1 cellular context compared by ENCODE assay signal in the genomic region with DNA sequence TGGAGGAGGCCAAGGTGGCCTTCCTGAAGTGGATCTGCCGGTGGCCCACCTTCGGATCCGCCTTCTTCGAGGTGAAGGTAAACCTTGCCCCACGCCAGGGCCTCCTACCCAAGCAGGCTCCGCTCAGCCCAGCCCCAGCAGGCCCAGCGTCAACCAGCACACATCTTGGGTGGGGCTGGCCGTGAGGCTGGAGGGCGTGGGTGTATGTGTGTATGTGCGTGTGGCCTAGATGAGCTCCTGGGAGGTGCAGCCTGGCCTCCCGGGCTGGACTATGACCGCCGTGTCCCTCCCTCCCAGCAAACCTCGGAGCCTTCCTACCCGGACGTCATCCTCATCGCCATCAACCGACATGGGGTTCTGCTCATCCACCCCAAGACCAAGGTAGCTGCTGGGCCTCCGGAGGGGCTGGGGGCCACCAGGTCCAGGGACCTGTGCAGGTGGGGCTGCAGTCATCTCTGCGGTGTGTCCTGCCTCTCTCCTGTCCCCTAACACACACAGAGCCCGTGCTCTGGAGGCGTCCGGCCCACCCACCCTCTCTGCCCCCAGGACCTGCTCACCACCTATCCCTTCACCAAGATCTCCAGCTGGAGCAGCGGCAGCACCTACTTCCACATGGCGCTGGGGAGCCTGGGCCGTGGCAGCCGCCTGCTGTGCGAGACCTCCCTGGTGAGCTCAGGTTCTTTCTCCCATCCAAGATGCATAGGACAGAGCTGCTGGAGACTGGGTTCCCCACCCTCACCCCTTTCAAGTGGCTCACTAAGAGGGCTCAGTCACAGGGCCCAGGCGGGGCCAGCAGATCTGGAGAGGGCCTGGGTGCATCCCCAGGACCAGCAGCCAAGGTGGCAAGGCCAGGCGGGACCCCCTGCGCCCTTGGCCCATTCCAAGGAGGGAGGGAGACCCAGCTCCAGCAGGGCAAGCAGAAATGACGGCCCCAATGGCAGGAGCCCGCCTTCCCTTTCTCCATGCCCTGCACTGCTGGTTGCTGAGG.
TF ChIP-seq lines count a peak whose summit lies in the region.

No MANE protein-coding gene starts in this region.

TF ChIP-seq in WTC11, 78 proteins besides CTCF, POLR2A, EP300 and RAD21 (continued from another document):
- TF ChIP-seq, protein P1, sequence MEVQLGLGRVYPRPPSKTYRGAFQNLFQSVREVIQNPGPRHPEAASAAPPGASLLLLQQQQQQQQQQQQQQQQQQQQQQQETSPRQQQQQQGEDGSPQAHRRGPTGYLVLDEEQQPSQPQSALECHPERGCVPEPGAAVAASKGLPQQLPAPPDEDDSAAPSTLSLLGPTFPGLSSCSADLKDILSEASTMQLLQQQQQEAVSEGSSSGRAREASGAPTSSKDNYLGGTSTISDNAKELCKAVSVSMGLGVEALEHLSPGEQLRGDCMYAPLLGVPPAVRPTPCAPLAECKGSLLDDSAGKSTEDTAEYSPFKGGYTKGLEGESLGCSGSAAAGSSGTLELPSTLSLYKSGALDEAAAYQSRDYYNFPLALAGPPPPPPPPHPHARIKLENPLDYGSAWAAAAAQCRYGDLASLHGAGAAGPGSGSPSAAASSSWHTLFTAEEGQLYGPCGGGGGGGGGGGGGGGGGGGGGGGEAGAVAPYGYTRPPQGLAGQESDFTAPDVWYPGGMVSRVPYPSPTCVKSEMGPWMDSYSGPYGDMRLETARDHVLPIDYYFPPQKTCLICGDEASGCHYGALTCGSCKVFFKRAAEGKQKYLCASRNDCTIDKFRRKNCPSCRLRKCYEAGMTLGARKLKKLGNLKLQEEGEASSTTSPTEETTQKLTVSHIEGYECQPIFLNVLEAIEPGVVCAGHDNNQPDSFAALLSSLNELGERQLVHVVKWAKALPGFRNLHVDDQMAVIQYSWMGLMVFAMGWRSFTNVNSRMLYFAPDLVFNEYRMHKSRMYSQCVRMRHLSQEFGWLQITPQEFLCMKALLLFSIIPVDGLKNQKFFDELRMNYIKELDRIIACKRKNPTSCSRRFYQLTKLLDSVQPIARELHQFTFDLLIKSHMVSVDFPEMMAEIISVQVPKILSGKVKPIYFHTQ (CRISPR knock-in tag; IDR thresholded peaks at IDR 0.05) = no peak
- no peak for TF ChIP-seq ZNF317 (CRISPR knock-in tag; IDR thresholded peaks at IDR 0.05; ENCODE audit: borderline replicate concordance, low read depth)
TF ChIP-seq in WTC11: peak in this region for 0.
